ENCODE assay signal across 1 cellular context in genomic region chr16:73018796-73019455, GRCh38.
TF ChIP-seq lines count a peak whose summit lies in the region.

No MANE protein-coding gene starts in this region.

TF ChIP-seq in HCT116, 20 proteins besides CTCF, POLR2A, EP300 and RAD21 (continued from another document):
- no peak for TF ChIP-seq ZBTB33 (IDR thresholded peaks at IDR 0.05; ENCODE audit: extremely low read depth, insufficient replicate concordance, low read length)
- TF ChIP-seq POLR2AphosphoS5 (IDR thresholded peaks at IDR 0.05; ENCODE audit: low read depth, low read length), result no peak
- no peak for TF ChIP-seq FOSL1 (IDR thresholded peaks at IDR 0.05; ENCODE audit: low read depth)
- TF ChIP-seq EGR1 (IDR thresholded peaks at IDR 0.05; ENCODE audit: low read depth), result no peak
- TF ChIP-seq SIN3A (IDR thresholded peaks at IDR 0.05; ENCODE audit: low read depth), result no peak
- TF ChIP-seq CEBPB (IDR thresholded peaks at IDR 0.05; ENCODE audit: low read depth), result no peak
